In genomic region chr13:39815345-39816111, GRCh38 we compare ENCODE assay signal across 21 cellular contexts.
A peak's percentile ranks its signal among the peaks of the same experiment; 100 is the strongest.
DNase-seq lines count a peak whose midpoint lies in the region; ATAC-seq and TF ChIP-seq lines count a peak whose summit lies in the region.
"Had no signal": no experiment of that assay in that cellular context is flagged by ENCODE, and none has a peak within 500 bp of the region (broad histone marks: within the 10 kb centered on the region; RNA-seq: fewer than 3 reads in every experiment).

No MANE protein-coding gene starts in this region.

- no peak overlapping the region for H3K27ac Mint-ChIP-seq in chondrocyte (ENCODE audit: unreplicated experiment)
- no peak overlapping the region for H3K27ac Mint-ChIP-seq in activated naive CD4-positive, alpha-beta T cell treated with anti-CD3 and anti-CD28 coated beads for 36 hours
- H3K27ac Mint-ChIP-seq: dendritic cell treated with granulocyte-macrophage colony-stimulating factor and Interleukin-4, amounts not matched to agents 40 ng/mL and 50 ng/mL, for 4 days; natural killer cell; stimulated activated effector memory CD8-positive, alpha-beta T cell treated with anti-CD3 and anti-CD28 coated beads, Interleukin-12 subunit alpha, Interleukin-12 subunit beta, amount 100 ng/mL, for 72 hours had no signal

- H3K4me3 ChIP-seq in SK-N-SH (ENCODE audit: low read depth in 2 of 2, low read length in 1 of 2) (no peak overlapping the region), gastroesophageal sphincter (no peak overlapping the region), osteoblast (ENCODE audit: insufficient read depth, low read length) (no peak overlapping the region), spleen (no peak overlapping the region)
- H3K4me3 ChIP-seq: BLaER1 treated with 17β-estradiol and CSF1 and Interleukin-3, amounts not matched to agents 10 nM and 100 nM had no signal

- no peaks in the 10 kb centered on the region for H3F3A ChIP-seq in SK-N-SH (replicated peaks; ENCODE audit: insufficient read depth)

- H3K36me3 ChIP-seq in SK-N-SH (replicated peaks in 1 of 2; ENCODE audit: control insufficient read depth in 1 of 2, insufficient read depth in 2 of 2, low read length in 1 of 2), result no peaks in the 10 kb centered on the region
- no peaks in the 10 kb centered on the region for H3K36me3 ChIP-seq in gastroesophageal sphincter
- H3K36me3 ChIP-seq in osteoblast (ENCODE audit: insufficient read depth, low read length), result no peaks in the 10 kb centered on the region
- H3K36me3 ChIP-seq in spleen, result no peaks in the 10 kb centered on the region
- H3K36me3 ChIP-seq: BLaER1 treated with 17β-estradiol and CSF1 and Interleukin-3, amounts not matched to agents 10 nM and 100 nM had no signal

- CTCF ChIA-PET in SK-N-SH (lab: Yijun Ruan, JAX), result interaction anchor here (1.9 kb wide), 1 partner anchor 127 kb away, joined by 8 read pairs; no protein-coding TSS in a partner anchor
- CTCF ChIA-PET in activated naive CD4-positive, alpha-beta T cell treated with anti-CD3 and anti-CD28 coated beads for 36 hours (lab: Charles Lee), result interaction anchor here (1.4 kb wide), 1 partner anchor 127 kb away, joined by 3 read pairs; no protein-coding TSS in a partner anchor

- no peaks in the 10 kb centered on the region for H3K79me2 ChIP-seq in SK-N-SH (ENCODE audit: insufficient read depth)
- H3K79me2 ChIP-seq in osteoblast (ENCODE audit: insufficient read depth, low read length), result no peaks in the 10 kb centered on the region

- no peaks in the 10 kb centered on the region for H3K27me3 ChIP-seq in SK-N-SH (ENCODE audit: insufficient read depth)
- no peaks in the 10 kb centered on the region for H3K27me3 ChIP-seq in gastroesophageal sphincter
- no peaks in the 10 kb centered on the region for H3K27me3 ChIP-seq in osteoblast (ENCODE audit: insufficient read depth, low read length)
- H3K27me3 ChIP-seq in spleen (replicated peaks in 1 of 7), result no peaks in the 10 kb centered on the region
- H3K27me3 ChIP-seq: BLaER1 treated with 17β-estradiol and CSF1 and Interleukin-3, amounts not matched to agents 10 nM and 100 nM had no signal

- no peak overlapping the region for H2AFZ ChIP-seq in SK-N-SH (ENCODE audit: low read depth)
- peak overlapping the region; percentile 9 for H2AFZ ChIP-seq in osteoblast (ENCODE audit: low read length)

- H3K9ac ChIP-seq in SK-N-SH, result no peak overlapping the region
- H3K9ac ChIP-seq: BLaER1 treated with 17β-estradiol and CSF1 and Interleukin-3, amounts not matched to agents 10 nM and 100 nM had no signal

- no peak for TF ChIP-seq EP300 in SK-N-SH (IDR thresholded peaks at IDR 0.05; ENCODE audit: borderline replicate concordance in 1 of 2, low read depth in 1 of 2, low read length in 1 of 2)
- no peak for TF ChIP-seq EP300 in gastroesophageal sphincter (IDR thresholded peaks at IDR 0.05)

- intact Hi-C loops in spleen (cut with DNase I; ENCODE audit: low total_unique reads), result no loop called here
- intact Hi-C loops in activated naive CD4-positive, alpha-beta T cell treated with anti-CD3 and anti-CD28 coated beads for 36 hours (cut with micrococcal nuclease), result no loop called here

- no peak for ATAC-seq in SK-N-SH treated with all-trans-retinoic acid at 6 μM for 48 hours
- peak; percentile 8 for ATAC-seq in gastroesophageal sphincter
- ATAC-seq: natural killer cell; stimulated activated effector memory CD8-positive, alpha-beta T cell treated with anti-CD3 and anti-CD28 coated beads, Interleukin-12 subunit alpha, Interleukin-12 subunit beta, amount 100 ng/mL, for 72 hours had no signal

- no peaks in the 10 kb centered on the region for H3K9me3 Mint-ChIP-seq in chondrocyte (ENCODE audit: low read depth)
- no peaks in the 10 kb centered on the region for H3K9me3 Mint-ChIP-seq in activated naive CD4-positive, alpha-beta T cell treated with anti-CD3 and anti-CD28 coated beads for 36 hours
- H3K9me3 Mint-ChIP-seq: dendritic cell treated with granulocyte-macrophage colony-stimulating factor and Interleukin-4, amounts not matched to agents 40 ng/mL and 50 ng/mL, for 4 days; natural killer cell; stimulated activated effector memory CD8-positive, alpha-beta T cell treated with anti-CD3 and anti-CD28 coated beads, Interleukin-12 subunit alpha, Interleukin-12 subunit beta, amount 100 ng/mL, for 72 hours had no signal

- H4K20me1 ChIP-seq in SK-N-SH (ENCODE audit: insufficient read depth) (no peaks in the 10 kb centered on the region), osteoblast (ENCODE audit: insufficient read depth, low read length) (no peaks in the 10 kb centered on the region)
- H4K20me1 ChIP-seq: BLaER1 treated with 17β-estradiol and CSF1 and Interleukin-3, amounts not matched to agents 10 nM and 100 nM had no signal

- no peak for DNase-seq in SK-N-SH
- no peak for DNase-seq in chondrocyte (ENCODE audit: low spot score)
- DNase-seq in osteoblast (ENCODE audit: insufficient read length, low spot score, missing footprints), result no peak
- DNase-seq in spleen, result no peak
- DNase-seq in NCI-H2196 treated with DMSO at 0.1 percent for 48 hours (lab: John Stamatoyannopoulos, UW; ENCODE audit: unreplicated experiment), result no peak
- no peak for DNase-seq in activated naive CD4-positive, alpha-beta T cell treated with anti-CD3 and anti-CD28 coated beads for 36 hours
- DNase-seq: activated CD4-positive, alpha-beta T cell treated with anti-CD3 and anti-CD28 coated beads, Interleukin-2, amount 50 U/mL, for 48 hours; activated CD8-positive, alpha-beta memory T cell treated with anti-CD3 and anti-CD28 coated beads, Interleukin-2, amount 50 U/mL, for 48 hours; Kasumi-1; kidney glomerular epithelial cell; natural killer cell; NCI-H1092; NCI-H2029; NCI-H446 treated with DMSO at 0.1 percent for 48 hours; NK-92 treated with Interleukin-12 subunit alpha and Interleukin-12 subunit beta, amount 100 ng/mL, for 24 hours; stimulated activated CD4-positive, alpha-beta T cell treated with anti-CD3 and anti-CD28 coated beads, Interleukin-2, amount 100 ng/mL, for 24 hours had no signal

- H3K27ac ChIP-seq in SK-N-SH (ENCODE audit: low read depth in 2 of 2, low read length in 1 of 2) (no peak overlapping the region), gastroesophageal sphincter (no peak overlapping the region), osteoblast (ENCODE audit: low read depth, low read length) (no peak overlapping the region), spleen (no peak overlapping the region)
- H3K27ac ChIP-seq: BLaER1 treated with 17β-estradiol and CSF1 and Interleukin-3, amounts not matched to agents 10 nM and 100 nM had no signal

- POLR2A ChIA-PET in SK-N-SH (lab: Yijun Ruan, JAX), result no interaction called here

- WGBS in SK-N-SH (ENCODE audit: low lambda C conversion rate), result 68% methylated on average over 5 of the region's 5 CpGs
- 41 to 53% methylated on average over 4 to 5 of the region's 5 CpGs for WGBS in gastroesophageal sphincter (ENCODE audit: low coverage in 1 of 2), 2 donors
- 63 to 80% (median 71%) methylated on average over 5 of the region's 5 CpGs for WGBS in spleen, 5 donors

- TF ChIP-seq POLR2A in gastroesophageal sphincter (IDR thresholded peaks at IDR 0.05) (no peak), spleen (IDR thresholded peaks at IDR 0.05) (no peak)

- peaks cover 2% of the 10 kb centered on the region for H3K36me3 Mint-ChIP-seq in chondrocyte (ENCODE audit: low read depth)
- no peaks in the 10 kb centered on the region for H3K36me3 Mint-ChIP-seq in activated naive CD4-positive, alpha-beta T cell treated with anti-CD3 and anti-CD28 coated beads for 36 hours (ENCODE audit: low read depth)
- H3K36me3 Mint-ChIP-seq: natural killer cell; stimulated activated effector memory CD8-positive, alpha-beta T cell treated with anti-CD3 and anti-CD28 coated beads, Interleukin-12 subunit alpha, Interleukin-12 subunit beta, amount 100 ng/mL, for 72 hours had no signal

- no peaks in the 10 kb centered on the region for H3K9me2 ChIP-seq in SK-N-SH

- no peaks in the 10 kb centered on the region for H3K9me3 ChIP-seq in SK-N-SH
- H3K9me3 ChIP-seq in gastroesophageal sphincter, result no peaks in the 10 kb centered on the region
- no peaks in the 10 kb centered on the region for H3K9me3 ChIP-seq in osteoblast (ENCODE audit: low read depth, low read length)
- no peaks in the 10 kb centered on the region for H3K9me3 ChIP-seq in spleen
- H3K9me3 ChIP-seq: BLaER1 treated with 17β-estradiol and CSF1 and Interleukin-3, amounts not matched to agents 10 nM and 100 nM had no signal

- TF ChIP-seq RAD21 in SK-N-SH (IDR thresholded peaks at IDR 0.05; ENCODE audit: low read length), result 0 out of 2 replicates have a peak, but pooled peaks have one; percentile 15

- H3K4me1 ChIP-seq in SK-N-SH (ENCODE audit: control insufficient read depth in 1 of 2, insufficient read depth in 2 of 2, low read depth in 1 of 2, low read length in 1 of 2) (no peaks in the 10 kb centered on the region; a peak in 1 of 4 replicates), gastroesophageal sphincter (peaks cover 0 to 10% (median 0%) of the 10 kb centered on the region in 3 donors), osteoblast (ENCODE audit: insufficient read depth, low read length) (no peaks in the 10 kb centered on the region), spleen (no peaks in the 10 kb centered on the region)

- H3K27me3 Mint-ChIP-seq in chondrocyte (ENCODE audit: low read depth), result no peaks in the 10 kb centered on the region
- H3K27me3 Mint-ChIP-seq in activated naive CD4-positive, alpha-beta T cell treated with anti-CD3 and anti-CD28 coated beads for 36 hours (ENCODE audit: low read depth), result no peaks in the 10 kb centered on the region
- H3K27me3 Mint-ChIP-seq: dendritic cell treated with granulocyte-macrophage colony-stimulating factor and Interleukin-4, amounts not matched to agents 40 ng/mL and 50 ng/mL, for 4 days had no signal

- H3K4me1 Mint-ChIP-seq in chondrocyte (ENCODE audit: low read depth), result peaks cover 7% of the 10 kb centered on the region
- H3K4me1 Mint-ChIP-seq in activated naive CD4-positive, alpha-beta T cell treated with anti-CD3 and anti-CD28 coated beads for 36 hours (ENCODE audit: low read depth), result no peaks in the 10 kb centered on the region
- H3K4me1 Mint-ChIP-seq: natural killer cell; stimulated activated effector memory CD8-positive, alpha-beta T cell treated with anti-CD3 and anti-CD28 coated beads, Interleukin-12 subunit alpha, Interleukin-12 subunit beta, amount 100 ng/mL, for 72 hours had no signal

- no peak overlapping the region for H3K4me2 ChIP-seq in SK-N-SH
- H3K4me2 ChIP-seq in osteoblast (ENCODE audit: insufficient read depth, low read length), result no peak overlapping the region
- H3K4me2 ChIP-seq: BLaER1 treated with 17β-estradiol and CSF1 and Interleukin-3, amounts not matched to agents 10 nM and 100 nM had no signal

- no peak overlapping the region for H3K4me3 Mint-ChIP-seq in chondrocyte (ENCODE audit: unreplicated experiment)
- H3K4me3 Mint-ChIP-seq in activated naive CD4-positive, alpha-beta T cell treated with anti-CD3 and anti-CD28 coated beads for 36 hours, result no peak overlapping the region
- H3K4me3 Mint-ChIP-seq: dendritic cell treated with granulocyte-macrophage colony-stimulating factor and Interleukin-4, amounts not matched to agents 40 ng/mL and 50 ng/mL, for 4 days; natural killer cell; stimulated activated effector memory CD8-positive, alpha-beta T cell treated with anti-CD3 and anti-CD28 coated beads, Interleukin-12 subunit alpha, Interleukin-12 subunit beta, amount 100 ng/mL, for 72 hours had no signal

- TF ChIP-seq CTCF in SK-N-SH (IDR thresholded peaks at IDR 0.05), result no peak
- TF ChIP-seq CTCF in chondrocyte (IDR thresholded peaks at IDR 0.05), result peak; percentile 36
- TF ChIP-seq CTCF in gastroesophageal sphincter (IDR thresholded peaks at IDR 0.05), result no peak
- TF ChIP-seq CTCF in osteoblast (IDR thresholded peaks at IDR 0.05; ENCODE audit: extremely low read depth, low read depth, low read length), result peak; percentile 32
- no peak for TF ChIP-seq CTCF in spleen (IDR thresholded peaks at IDR 0.05 in 8 of 11, conservative IDR thresholded peaks at IDR 0.05 in 3 of 11)

Comparison
In these comparisons a context has a peak if more than half of its experiments do, and no peak if none do; other contexts are left out.
1. CTCF ChIP-seq: peak in chondrocyte (single experiment) and osteoblast (single experiment); none in SK-N-SH (single experiment), gastroesophageal sphincter (0 of 4) and spleen (0 of 11).